Comparison of ENCODE assay signal across 27 cellular contexts in genomic region chr11:36464720-36465119, GRCh38.
"Had no signal": no experiment of that assay in that cellular context is flagged by ENCODE, and none has a peak within 500 bp of the region (broad histone marks: within the 10 kb centered on the region; RNA-seq: fewer than 3 reads in every experiment).

No MANE protein-coding gene starts in this region.

- H3K27ac ChIP-seq: brain microvascular endothelial cell, cardiac muscle cell had no signal

- H3K36me3 Mint-ChIP-seq: activated CD8-positive, alpha-beta memory T cell treated with anti-CD3 and anti-CD28 coated beads, Interleukin-2, amount 10 ng/mL, durations not matched to agents 7 days and 5 days; activated naive CD8-positive, alpha-beta T cell; WTC11 had no signal

- DNase-seq: activated CD4-positive, alpha-beta T cell treated with anti-CD3 and anti-CD28 coated beads, Interleukin-2, amount 10 ng/mL, durations not matched to agents 24 days and 14 days; activated CD4-positive, alpha-beta T cell treated with anti-CD3 and anti-CD28 coated beads, Interleukin-2, amount 50 U/mL, for 48 hours; activated CD4-positive, CD25-positive, alpha-beta regulatory T cell treated with anti-CD3 and anti-CD28 coated beads, Interleukin-2, amount 50 U/mL, for 72 hours; activated CD8-positive, alpha-beta memory T cell treated with anti-CD3 and anti-CD28 coated beads, Interleukin-2, amount 10 ng/mL, durations not matched to agents 7 days and 5 days; activated gamma-delta T cell; activated naive CD4-positive, alpha-beta T cell treated with anti-CD3 and anti-CD28 coated beads for 36 hours; activated T-cell treated with anti-CD3 and anti-CD28 coated beads, Interleukin-2, amount 50 U/mL, for 48 hours; amygdala; brain microvascular endothelial cell; KG1; MV-4-11; NCI-H1092 treated with DMSO at 0.1 percent for 48 hours; NCI-H1417 treated with DMSO at 0.1 percent for 48 hours; NCI-H1694 treated with DMSO at 0.1 percent for 48 hours; NCI-H2029 treated with DMSO at 0.1 percent for 48 hours; NCI-H345; NCI-H510A treated with DMSO at 0.1 percent for 48 hours; NCI-H69; NK-92 treated with Interleukin-12 subunit alpha and Interleukin-12 subunit beta, amount 100 ng/mL, for 24 hours; SHP77; T-helper 17 cell; T-helper 9 cell had no signal

- H3K4me3 ChIP-seq: cardiac muscle cell had no signal

- H3K27ac Mint-ChIP-seq: activated CD4-positive, alpha-beta T cell treated with anti-CD3 and anti-CD28 coated beads, Interleukin-2, amount 10 ng/mL, durations not matched to agents 24 days and 14 days; activated CD8-positive, alpha-beta memory T cell treated with anti-CD3 and anti-CD28 coated beads, Interleukin-2, amount 10 ng/mL, durations not matched to agents 7 days and 5 days; activated naive CD4-positive, alpha-beta T cell treated with anti-CD3 and anti-CD28 coated beads for 36 hours; activated naive CD8-positive, alpha-beta T cell; activated T-helper 17 cell treated with anti-CD3 and anti-CD28 coated beads, Interleukin-2, amount 50 U/mL, for 72 hours; IgD-negative memory B cell; T-helper 17 cell; WTC11 had no signal

- H3K4me1 Mint-ChIP-seq: IgD-negative memory B cell had no signal

- H3K9me3 Mint-ChIP-seq: activated CD4-positive, alpha-beta T cell treated with anti-CD3 and anti-CD28 coated beads, Interleukin-2, amount 10 ng/mL, durations not matched to agents 24 days and 14 days; activated naive CD4-positive, alpha-beta T cell treated with anti-CD3 and anti-CD28 coated beads for 36 hours; activated T-helper 17 cell treated with anti-CD3 and anti-CD28 coated beads, Interleukin-2, amount 50 U/mL, for 72 hours; IgD-negative memory B cell; WTC11 had no signal

- ATAC-seq: activated CD8-positive, alpha-beta memory T cell treated with anti-CD3 and anti-CD28 coated beads, Interleukin-2, amount 10 ng/mL, durations not matched to agents 7 days and 5 days; T-helper 17 cell; WTC11 had no signal

- H3K36me3 ChIP-seq: cardiac muscle cell had no signal

- H3K4me3 Mint-ChIP-seq: activated CD4-positive, alpha-beta T cell treated with anti-CD3 and anti-CD28 coated beads, Interleukin-2, amount 10 ng/mL, durations not matched to agents 24 days and 14 days; activated CD8-positive, alpha-beta memory T cell treated with anti-CD3 and anti-CD28 coated beads, Interleukin-2, amount 10 ng/mL, durations not matched to agents 7 days and 5 days; activated naive CD4-positive, alpha-beta T cell treated with anti-CD3 and anti-CD28 coated beads for 36 hours; activated naive CD8-positive, alpha-beta T cell; activated T-helper 17 cell treated with anti-CD3 and anti-CD28 coated beads, Interleukin-2, amount 50 U/mL, for 72 hours; IgD-negative memory B cell; T-helper 17 cell; WTC11 had no signal

- H3K27me3 Mint-ChIP-seq: activated CD4-positive, alpha-beta T cell treated with anti-CD3 and anti-CD28 coated beads, Interleukin-2, amount 10 ng/mL, durations not matched to agents 24 days and 14 days; activated T-helper 17 cell treated with anti-CD3 and anti-CD28 coated beads, Interleukin-2, amount 50 U/mL, for 72 hours; IgD-negative memory B cell had no signal

- H3K27me3 ChIP-seq: brain microvascular endothelial cell, cardiac muscle cell had no signal
